8 cellular contexts compared by ENCODE assay signal in genomic region chr3:158532099-158532734, GRCh38. TPM values are rescaled to one million over a fixed set of nuclear protein-coding genes. Genes with fewer than 3 reads are reported as not detected.
DNase-seq lines count a peak whose midpoint lies in the region; ATAC-seq and TF ChIP-seq lines count a peak whose summit lies in the region.

No MANE protein-coding gene starts in this region.

- H3K27ac Mint-ChIP-seq in nephron = no peak overlapping the region

- H3K4me1 Mint-ChIP-seq in nephron = no peaks in the 10 kb centered on the region

- peak; percentile 54 to 68 (median 62) for TF ChIP-seq CTCF in nephron (IDR thresholded peaks at IDR 0.05; ENCODE audit: unreplicated experiment in 3 of 3)

- DNase-seq in NCI-H510A treated with DMSO at 0.1 percent for 48 hours (lab: John Stamatoyannopoulos, UW) (peak; percentile 49), NCI-H510A (lab: John Stamatoyannopoulos, UW) (no peak), NCI-H446 (lab: John Stamatoyannopoulos, UW) (peak; percentile 32 to 73), cerebellum (ENCODE audit: low spot score) (peak; percentile 4)
- no peak for DNase-seq in stimulated activated CD4-positive, alpha-beta T cell treated with anti-CD3 and anti-CD28 coated beads, Interleukin-4, amount 100 ng/mL, for 24 hours

- no peak overlapping the region for H3K4me3 Mint-ChIP-seq in nephron

- H3K27me3 Mint-ChIP-seq in nephron (ENCODE audit: low read depth) = no peaks in the 10 kb centered on the region

- H3K36me3 Mint-ChIP-seq in nephron (ENCODE audit: low read depth) = no peaks in the 10 kb centered on the region

- ATAC-seq in HG02938 (IDR thresholded peaks at IDR 0.05; ENCODE audit: unreplicated experiment) (peak; percentile 53), GM19397 (IDR thresholded peaks at IDR 0.05; ENCODE audit: unreplicated experiment) (no peak)

- no peaks in the 10 kb centered on the region for H3K9me3 Mint-ChIP-seq in nephron

RNA-seq across cellular contexts. Expression of gene MLF1, which starts 38.8 kb away (rescaled TPM):
- 24.5 TPM for total RNA-seq in cerebellum

Comparison
In these comparisons a context has a peak if more than half of its experiments do, and no peak if none do; other contexts are left out.
1. DNase-seq: peak in NCI-H510A treated with DMSO at 0.1 percent for 48 hours (single experiment), NCI-H446 (2 of 2) and cerebellum (single experiment); none in NCI-H510A (single experiment) and stimulated activated CD4-positive, alpha-beta T cell treated with anti-CD3 and anti-CD28 coated beads, Interleukin-4, amount 100 ng/mL, for 24 hours (single experiment).